In genomic region chr4:85964298-85964697, GRCh38 we compare ENCODE assay signal across 10 cellular contexts.
DNase-seq lines count a peak whose midpoint lies in the region; ATAC-seq and TF ChIP-seq lines count a peak whose summit lies in the region.
"Had no signal": no experiment of that assay in that cellular context is flagged by ENCODE, and none has a peak within 500 bp of the region (broad histone marks: within the 10 kb centered on the region; RNA-seq: fewer than 3 reads in every experiment).

No MANE protein-coding gene starts in this region.

- no peaks in the 10 kb centered on the region for H3K9me3 ChIP-seq in endodermal cell (ENCODE audit: control insufficient read depth, low read length)

- peak; percentile 11 for TF ChIP-seq CTCF in endodermal cell (conservative IDR thresholded peaks at IDR 0.05)
- TF ChIP-seq CTCF in nephron (IDR thresholded peaks at IDR 0.05; ENCODE audit: unreplicated experiment in 3 of 3), result no peak

- no peaks in the 10 kb centered on the region for H3K27me3 ChIP-seq in endodermal cell (ENCODE audit: control insufficient read depth, insufficient read depth, low read length, poor library complexity, severe bottlenecking)

- POLR2A ChIA-PET in activated CD4-positive, alpha-beta T cell treated with anti-CD3 and anti-CD28 coated beads for 36 hours (lab: Charles Lee), result no interaction called here

- H3K9ac ChIP-seq in endodermal cell (ENCODE audit: extremely low read depth, low read length, poor library complexity, severe bottlenecking), result no peak overlapping the region

- no peak overlapping the region for H3K4me3 ChIP-seq in endodermal cell (ENCODE audit: low read length)

- CTCF ChIA-PET in activated CD4-positive, alpha-beta T cell treated with anti-CD3 and anti-CD28 coated beads for 36 hours (lab: Charles Lee), result no interaction called here

- intact Hi-C loops in activated CD4-positive, alpha-beta T cell treated with anti-CD3 and anti-CD28 coated beads for 36 hours (cut with DNase I, micrococcal nuclease), result no loop called here

- H3K36me3 ChIP-seq in endodermal cell (ENCODE audit: control insufficient read depth, insufficient read depth, low read length), result peaks cover 4% of the 10 kb centered on the region

- H3K36me3 Mint-ChIP-seq in endodermal cell (ENCODE audit: low read depth) (peaks cover 14% of the 10 kb centered on the region), nephron (ENCODE audit: low read depth) (peaks cover 17% of the 10 kb centered on the region)
- H3K36me3 Mint-ChIP-seq in activated CD4-positive, alpha-beta T cell treated with anti-CD3 and anti-CD28 coated beads for 36 hours (ENCODE audit: low read depth), result no peaks in the 10 kb centered on the region
- H3K36me3 Mint-ChIP-seq: brain had no signal

- H3K4me1 ChIP-seq in endodermal cell (ENCODE audit: control insufficient read depth, insufficient read depth, low read length), result no peaks in the 10 kb centered on the region

- DNase-seq in DMS53 (lab: John Stamatoyannopoulos, UW), result peak; percentile 23
- DNase-seq in M059J (ENCODE audit: low read depth), result peak; percentile 32
- no peak for DNase-seq in endodermal cell
- no peak for DNase-seq in medulla oblongata (ENCODE audit: extremely low spot score)
- DNase-seq in activated CD4-positive, alpha-beta T cell treated with anti-CD3 and anti-CD28 coated beads for 36 hours, result no peak
- DNase-seq: activated CD4-positive, alpha-beta T cell treated with anti-CD3 and anti-CD28 coated beads for 4 hours had no signal

- H3K27me3 Mint-ChIP-seq in endodermal cell (ENCODE audit: insufficient read depth) (no peaks in the 10 kb centered on the region), nephron (ENCODE audit: low read depth) (no peaks in the 10 kb centered on the region)
- H3K27me3 Mint-ChIP-seq in activated CD4-positive, alpha-beta T cell treated with anti-CD3 and anti-CD28 coated beads for 36 hours, result peaks cover 2% of the 10 kb centered on the region
- H3K27me3 Mint-ChIP-seq: brain had no signal

- H3K4me1 Mint-ChIP-seq in endodermal cell (peaks cover 4% of the 10 kb centered on the region), nephron (peaks cover 21% of the 10 kb centered on the region)
- H3K4me1 Mint-ChIP-seq in activated CD4-positive, alpha-beta T cell treated with anti-CD3 and anti-CD28 coated beads for 36 hours, result no peaks in the 10 kb centered on the region

- H3K4me3 Mint-ChIP-seq in endodermal cell, result no peak overlapping the region
- H3K4me3 Mint-ChIP-seq in nephron, result no peak overlapping the region
- H3K4me3 Mint-ChIP-seq in activated CD4-positive, alpha-beta T cell treated with anti-CD3 and anti-CD28 coated beads for 36 hours, result no peak overlapping the region
- H3K4me3 Mint-ChIP-seq: brain had no signal

- H3K27ac Mint-ChIP-seq in endodermal cell (no peak overlapping the region), nephron (peak overlapping the region in 2 of 3 experiments; percentile 32 to 43)
- H3K27ac Mint-ChIP-seq in activated CD4-positive, alpha-beta T cell treated with anti-CD3 and anti-CD28 coated beads for 36 hours, result no peak overlapping the region

- H3K9me3 Mint-ChIP-seq in endodermal cell (peaks cover 4% of the 10 kb centered on the region), nephron (peaks cover 6% of the 10 kb centered on the region)
- H3K9me3 Mint-ChIP-seq in activated CD4-positive, alpha-beta T cell treated with anti-CD3 and anti-CD28 coated beads for 36 hours (ENCODE audit: low read depth), result no peaks in the 10 kb centered on the region

- ATAC-seq in GM18907 (IDR thresholded peaks at IDR 0.05; ENCODE audit: unreplicated experiment), result no peak
- no peak for ATAC-seq in activated CD4-positive, alpha-beta T cell treated with anti-CD3 and anti-CD28 coated beads for 36 hours
- no peak for ATAC-seq in GM21717 (IDR thresholded peaks at IDR 0.05; ENCODE audit: unreplicated experiment)

- no peak overlapping the region for H3K27ac ChIP-seq in endodermal cell (ENCODE audit: low read depth, low read length)

Comparison
In these comparisons a context has a peak if more than half of its experiments do, and no peak if none do; other contexts are left out.
1. DNase-seq: peak in DMS53 (single experiment) and M059J (single experiment); none in endodermal cell (single experiment), medulla oblongata (single experiment) and activated CD4-positive, alpha-beta T cell treated with anti-CD3 and anti-CD28 coated beads for 36 hours (single experiment).
2. H3K27ac Mint-ChIP-seq: peak in nephron (2 of 3); none in endodermal cell (single experiment) and activated CD4-positive, alpha-beta T cell treated with anti-CD3 and anti-CD28 coated beads for 36 hours (single experiment).